8 cellular contexts compared by ENCODE assay signal in the genomic region with DNA sequence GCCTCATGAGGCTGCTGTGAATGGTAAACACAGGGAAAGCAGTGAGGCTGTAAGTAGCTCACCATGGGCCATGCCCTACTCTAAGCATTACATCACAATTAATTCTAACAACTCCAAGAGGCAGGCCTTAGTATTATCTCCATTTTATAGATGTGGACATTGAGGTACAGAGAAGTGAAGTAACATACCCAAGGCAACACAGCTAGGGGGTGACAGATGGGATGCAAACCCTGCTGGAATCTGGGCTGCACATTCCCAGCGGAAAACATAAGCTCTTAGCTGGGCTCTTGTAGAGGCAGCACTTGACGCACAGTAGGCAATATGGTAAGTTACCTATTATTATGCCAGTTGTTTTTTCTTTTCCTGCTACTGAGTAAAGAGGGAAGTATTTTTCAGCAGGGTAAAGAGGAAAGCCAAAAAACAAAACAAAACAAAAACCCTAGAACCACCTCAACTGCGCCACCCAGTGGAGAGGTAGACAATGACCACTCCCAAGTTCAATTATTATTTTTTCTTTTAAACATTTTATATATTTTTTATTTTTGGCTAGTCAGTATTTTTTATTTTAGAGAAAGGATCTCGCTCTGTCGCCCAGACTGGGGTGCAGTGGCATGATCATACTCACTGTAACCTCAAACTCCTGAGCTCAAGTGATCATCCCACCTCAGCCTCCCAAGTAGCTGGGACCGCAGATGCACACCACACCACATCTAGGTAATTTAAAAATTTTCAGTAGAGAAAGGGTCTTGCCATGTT. TPM values are rescaled to one million over a fixed set of nuclear protein-coding genes. Genes with fewer than 3 reads are reported as not detected.
DNase-seq lines count a peak whose midpoint lies in the region; ATAC-seq and TF ChIP-seq lines count a peak whose summit lies in the region.
"Not testable (repeated sequence)": the region's sequence is repeated elsewhere in the genome, so short reads cannot be mapped to it uniquely, and the experiment has no call there.

No MANE protein-coding gene starts in this region.

- H3K36me3 ChIP-seq in Peyer's patch; right atrium auricular region; parathyroid adenoma (ENCODE audit: control insufficient read depth, insufficient read depth, low read length); transverse colon: not testable (repeated sequence)

- not testable (repeated sequence) for H3K27me3 Mint-ChIP-seq in activated CD8-positive, alpha-beta T cell treated with anti-CD3 and anti-CD28 coated beads for 36 hours

- in situ Hi-C loops in transverse colon (cut with MboI; ENCODE audit: low pct_ligation_motif_present in 1 of 4, low pct_unique_long_range_greater_than_20kb in 1 of 4, low sequenced_read_pairs in 3 of 4), result loop anchor here (5.0 to 25.0 kb wide), 3 partner anchors 107 to 157 kb away; a partner anchor contains a TSS

- not testable (repeated sequence) for H3K79me2 ChIP-seq in parathyroid adenoma

- not testable (repeated sequence) for H3K4me3 ChIP-seq in Peyer's patch; right atrium auricular region; parathyroid adenoma (ENCODE audit: low read depth, low read length); transverse colon

- H3K9me3 ChIP-seq in Peyer's patch; right atrium auricular region; parathyroid adenoma (ENCODE audit: control insufficient read depth, low read length); transverse colon: not testable (repeated sequence)

- H3K36me3 Mint-ChIP-seq in activated CD8-positive, alpha-beta T cell treated with anti-CD3 and anti-CD28 coated beads for 36 hours (ENCODE audit: low read depth), result not testable (repeated sequence)

- H3K4me1 ChIP-seq in Peyer's patch (peaks cover 0 to 27% (median 0%) of the 10 kb centered on the region in 4 donors), right atrium auricular region (peaks cover 0 to 33% of the 10 kb centered on the region in 2 donors), transverse colon (peaks cover 6 to 38% (median 19%) of the 10 kb centered on the region in 4 donors)
- not testable (repeated sequence) for H3K4me1 ChIP-seq in parathyroid adenoma

- H3K27ac ChIP-seq in Peyer's patch (peak overlapping the region in 3 of 4 donors; percentile 5 to 69 (median 50)), transverse colon (peak overlapping the region; percentile 50 to 70 (median 54))
- H3K27ac ChIP-seq in right atrium auricular region, parathyroid adenoma: not testable (repeated sequence)

- intact Hi-C loops in activated CD8-positive, alpha-beta T cell treated with anti-CD3 and anti-CD28 coated beads for 36 hours (cut with micrococcal nuclease), result loop anchor here (5.0 kb wide), 1 partner anchor 157 kb away; no protein-coding TSS in a partner anchor
- intact Hi-C loops in transverse colon (cut with DNase I; ENCODE audit: low total_unique reads), result loop anchor here (5.0 kb wide), 1 partner anchor 157 kb away; no protein-coding TSS in a partner anchor

- H3K9me3 Mint-ChIP-seq in activated CD8-positive, alpha-beta T cell treated with anti-CD3 and anti-CD28 coated beads for 36 hours, result not testable (repeated sequence)

- H3K9ac ChIP-seq in parathyroid adenoma, result not testable (repeated sequence)

- 27 to 45% methylated on average over 5 to 6 of the region's 6 CpGs for WGBS in transverse colon (ENCODE audit: low coverage in 1 of 2), 2 donors

- not testable (repeated sequence) for TF ChIP-seq EP300 in transverse colon (IDR thresholded peaks at IDR 0.05; ENCODE audit: low read depth)

- not testable (repeated sequence) for H2AFZ ChIP-seq in parathyroid adenoma

- not testable (repeated sequence) for H3K27me3 ChIP-seq in Peyer's patch; right atrium auricular region; parathyroid adenoma (ENCODE audit: control insufficient read depth, insufficient read depth, low read length); transverse colon

- H3K4me2 ChIP-seq in parathyroid adenoma (ENCODE audit: low read length), result not testable (repeated sequence)

- TF ChIP-seq CTCF in LNCAP (IDR thresholded peaks at IDR 0.05) (peak; percentile 38), Peyer's patch (IDR thresholded peaks at IDR 0.05) (peak; percentile 72 to 99 (median 86)), right atrium auricular region (IDR thresholded peaks at IDR 0.05) (peak; percentile 80 to 87), parathyroid adenoma (IDR thresholded peaks at IDR 0.05) (peak; percentile 82), transverse colon (IDR thresholded peaks at IDR 0.05) (peak; percentile 87 to 95 (median 92))
- peak; percentile 86 for TF ChIP-seq CTCF in activated CD8-positive, alpha-beta T cell treated with anti-CD3 and anti-CD28 coated beads for 36 hours (IDR thresholded peaks at IDR 0.05)

- H3K4me1 Mint-ChIP-seq in activated CD8-positive, alpha-beta T cell treated with anti-CD3 and anti-CD28 coated beads for 36 hours (ENCODE audit: low read depth), result peaks cover 20% of the 10 kb centered on the region

- POLR2A ChIA-PET in activated CD8-positive, alpha-beta T cell treated with anti-CD3 and anti-CD28 coated beads for 36 hours (lab: Charles Lee), result interaction anchor here (1.0 to 2.1 kb wide), 2 partner anchors 128 to 156 kb away, joined by 3 to 8 read pairs; no protein-coding TSS in a partner anchor

- DNase-seq in DMS 273 (lab: John Stamatoyannopoulos, UW; ENCODE audit: unreplicated experiment) (peak; percentile 65), Peyer's patch (peak in 2 of 3 donors; percentile 58 to 77), right atrium auricular region (ENCODE audit: low spot score) (peak; percentile 60)
- DNase-seq in activated CD8-positive, alpha-beta T cell treated with anti-CD3 and anti-CD28 coated beads for 36 hours, result peak; percentile 73
- peak; percentile 57 for DNase-seq in central memory CD4-positive, alpha-beta T cell
- DNase-seq in transverse colon, result not testable (repeated sequence)

- not testable (repeated sequence) for ATAC-seq in activated CD8-positive, alpha-beta T cell treated with anti-CD3 and anti-CD28 coated beads for 36 hours

- CTCF ChIA-PET in activated CD8-positive, alpha-beta T cell treated with anti-CD3 and anti-CD28 coated beads for 36 hours (lab: Charles Lee), result interaction anchor here (0.6 to 3.1 kb wide), 20 partner anchors 10 to 271 kb away, joined by 3 to 42 read pairs (median 4); a partner anchor contains a TSS

- TF ChIP-seq POLR2A in Peyer's patch (IDR thresholded peaks at IDR 0.05); transverse colon (IDR thresholded peaks at IDR 0.05): not testable (repeated sequence)

- H3K4me3 Mint-ChIP-seq in activated CD8-positive, alpha-beta T cell treated with anti-CD3 and anti-CD28 coated beads for 36 hours, result not testable (repeated sequence)

- peak overlapping the region; percentile 38 for H3K27ac Mint-ChIP-seq in activated CD8-positive, alpha-beta T cell treated with anti-CD3 and anti-CD28 coated beads for 36 hours

RNA-seq across cellular contexts. Expression of a gene that starts 20.7 kb away (rescaled TPM):
- 10 to 100 TPM; 75.8 to 96.6 (median 88.1) TPM for total RNA-seq in Peyer's patch
- 10 to 100 TPM; 87.4 to 90.1 TPM for total RNA-seq in activated CD8-positive, alpha-beta T cell treated with anti-CD3 and anti-CD28 coated beads for 36 hours
- 10 to 100 TPM; 41.7 to 61.3 TPM for total RNA-seq in right atrium auricular region
- 100 to 1,000 TPM; 102 to 123 (median 115) TPM for total RNA-seq in transverse colon

RNA-seq across cellular contexts. Expression of a gene that starts 30.6 kb away (rescaled TPM):
- total RNA-seq in Peyer's patch (not detected), right atrium auricular region (not detected), transverse colon (not detected)
- under 1 TPM in 1 of 2 experiments, not detected in 1; 0.41 TPM for total RNA-seq in activated CD8-positive, alpha-beta T cell treated with anti-CD3 and anti-CD28 coated beads for 36 hours

RNA-seq across cellular contexts. Expression of a gene that starts 41.6 kb away (rescaled TPM):
- total RNA-seq in Peyer's patch (10 to 100 TPM; 14.9 to 71.2 (median 51.3) TPM), right atrium auricular region (10 to 100 TPM; 14.6 to 23.6 TPM), transverse colon (10 to 100 TPM; 25.9 to 84.2 (median 68.1) TPM)
- 10 to 100 TPM; 39.7 to 42.3 TPM for total RNA-seq in activated CD8-positive, alpha-beta T cell treated with anti-CD3 and anti-CD28 coated beads for 36 hours

RNA-seq across cellular contexts. Expression of a gene that starts 44.3 kb away (rescaled TPM):
- 1 to 10 TPM in 1 of 4 donors, not detected in 3; 4.0 TPM for total RNA-seq in Peyer's patch
- total RNA-seq in activated CD8-positive, alpha-beta T cell treated with anti-CD3 and anti-CD28 coated beads for 36 hours, result not detected
- total RNA-seq in right atrium auricular region, result 1 to 10 TPM in 1 of 2 donors, not detected in 1; 3.5 TPM
- 10 to 100 TPM in 1 of 4 donors, 1 to 10 TPM in 1, not detected in 2; 5.7 to 23.3 TPM for total RNA-seq in transverse colon

Comparison
In these comparisons a context has a peak if more than half of its experiments do, and no peak if none do; other contexts are left out.
1. CTCF ChIP-seq: peak in every context shown above with its lines; median percentile 92 in transverse colon; 86 in activated CD8-positive, alpha-beta T cell treated with anti-CD3 and anti-CD28 coated beads for 36 hours; 86 in Peyer's patch; 84 in right atrium auricular region; 82 in parathyroid adenoma; 38 in LNCAP.